In genomic region chr3:12659316-12660015, GRCh38 we compare ENCODE assay signal across 11 cellular contexts. TPM values are rescaled to one million over a fixed set of nuclear protein-coding genes. Genes with fewer than 3 reads are reported as not detected.
A peak's percentile ranks its signal among the peaks of the same experiment; 100 is the strongest.
DNase-seq lines count a peak whose midpoint lies in the region; ATAC-seq and TF ChIP-seq lines count a peak whose summit lies in the region.
"Had no signal": no experiment of that assay in that cellular context is flagged by ENCODE, and none has a peak within 500 bp of the region (broad histone marks: within the 10 kb centered on the region; RNA-seq: fewer than 3 reads in every experiment).

No MANE protein-coding gene starts in this region.

- peaks cover 15% of the 10 kb centered on the region for H3K36me3 Mint-ChIP-seq in activated naive CD8-positive, alpha-beta T cell treated with anti-CD3 and anti-CD28 coated beads, Interleukin-2, amount 50 U/mL, for 24 hours (ENCODE audit: low read depth)
- H3K36me3 Mint-ChIP-seq in mesothelial cell of epicardium: peaks cover 2% of the 10 kb centered on the region

- H3K36me3 ChIP-seq in heart left ventricle (no peaks in the 10 kb centered on the region), transverse colon (no peaks in the 10 kb centered on the region)
- H3K36me3 ChIP-seq: BE2C had no signal

- TF ChIP-seq CTCF in heart left ventricle (IDR thresholded peaks at IDR 0.05) (no peak), mesothelial cell of epicardium (IDR thresholded peaks at IDR 0.05; ENCODE audit: unreplicated experiment) (no peak), transverse colon (IDR thresholded peaks at IDR 0.05) (no peak)

- H3K27me3 ChIP-seq in heart left ventricle: no peaks in the 10 kb centered on the region
- no peaks in the 10 kb centered on the region for H3K27me3 ChIP-seq in transverse colon
- H3K27me3 ChIP-seq: BE2C had no signal

- whole genome bisulfite sequencing in heart left ventricle, 4 donors: 58 to 73% (median 71%) methylated on average over 3 of the region's 3 CpGs
- 78% methylated on average over 1 to 3 of the region's 3 CpGs for WGBS in transverse colon (ENCODE audit: low coverage in 1 of 2), 2 donors

- ATAC-seq in heart left ventricle (no peak), GM21717 (IDR thresholded peaks at IDR 0.05; ENCODE audit: unreplicated experiment) (no peak)
- ATAC-seq in activated naive CD8-positive, alpha-beta T cell treated with anti-CD3 and anti-CD28 coated beads, Interleukin-2, amount 50 U/mL, for 24 hours: no peak

- H3K9me3 ChIP-seq in heart left ventricle (no peaks in the 10 kb centered on the region), transverse colon (no peaks in the 10 kb centered on the region)
- H3K9me3 ChIP-seq: BE2C had no signal

- peak overlapping the region in 11 of 12 donors; percentile 33 to 100 (median 68) for H3K27ac ChIP-seq in heart left ventricle
- peak overlapping the region; percentile 4 to 44 (median 28) for H3K27ac ChIP-seq in transverse colon

- H3K4me1 ChIP-seq in heart left ventricle (peaks cover 0 to 82% (median 62%) of the 10 kb centered on the region in 12 donors), transverse colon (peaks cover 20 to 56% (median 42%) of the 10 kb centered on the region in 4 donors)
- H3K4me1 ChIP-seq: BE2C had no signal

- DNase-seq in heart left ventricle (no peak), cardiac septum (ENCODE audit: low spot score) (no peak), mesothelial cell of epicardium (ENCODE audit: low spot score in 2 of 2, unreplicated experiment in 2 of 2) (no peak), transverse colon (no peak), T-helper 9 cell (no peak)
- no peak for DNase-seq in activated naive CD8-positive, alpha-beta T cell treated with anti-CD3 and anti-CD28 coated beads, Interleukin-2, amount 50 U/mL, for 24 hours
- no peak for DNase-seq in stimulated activated CD4-positive, alpha-beta T cell treated with anti-CD3 and anti-CD28 coated beads, Interleukin-1b, Interleukin-23, amount 100 ng/mL, for 48 hours
- DNase-seq: activated gamma-delta T cell, BE2C, NCI-H774 had no signal

- peaks cover 67% of the 10 kb centered on the region for H3K4me1 Mint-ChIP-seq in activated naive CD8-positive, alpha-beta T cell treated with anti-CD3 and anti-CD28 coated beads, Interleukin-2, amount 50 U/mL, for 24 hours
- peaks cover 34% of the 10 kb centered on the region for H3K4me1 Mint-ChIP-seq in mesothelial cell of epicardium

- H3K9me3 Mint-ChIP-seq in activated naive CD8-positive, alpha-beta T cell treated with anti-CD3 and anti-CD28 coated beads, Interleukin-2, amount 50 U/mL, for 24 hours: no peaks in the 10 kb centered on the region
- no peaks in the 10 kb centered on the region for H3K9me3 Mint-ChIP-seq in mesothelial cell of epicardium

- intact Hi-C loops in heart left ventricle (cut with DNase I) (loop anchor here in 7 of 10 donors (2.0 to 10.0 kb wide), 10 partner anchors 31 to 305 kb away; partner anchors contain the start of genes MKRN2 (in 4 of the 7), CAND2 (in 1 of the 7) and TSEN2 (in 1 of the 7)), cardiac septum (cut with DNase I) (loop anchor here (5.0 to 10.0 kb wide), 3 partner anchors 32 to 177 kb away; partner anchors contain the start of gene TSEN2), transverse colon (cut with DNase I; ENCODE audit: low total_unique reads) (no loop called here)

- no peaks in the 10 kb centered on the region for H3K27me3 Mint-ChIP-seq in activated naive CD8-positive, alpha-beta T cell treated with anti-CD3 and anti-CD28 coated beads, Interleukin-2, amount 50 U/mL, for 24 hours
- H3K27me3 Mint-ChIP-seq in mesothelial cell of epicardium (ENCODE audit: low read depth): no peaks in the 10 kb centered on the region

- in situ Hi-C loops in transverse colon (cut with MboI; ENCODE audit: low pct_ligation_motif_present in 1 of 4, low pct_unique_long_range_greater_than_20kb in 1 of 4, low sequenced_read_pairs in 3 of 4): no loop called here

- peak overlapping the region; percentile 35 for H3K4me3 Mint-ChIP-seq in activated naive CD8-positive, alpha-beta T cell treated with anti-CD3 and anti-CD28 coated beads, Interleukin-2, amount 50 U/mL, for 24 hours
- no peak overlapping the region for H3K4me3 Mint-ChIP-seq in mesothelial cell of epicardium

- H3K4me3 ChIP-seq in heart left ventricle (no peak overlapping the region), transverse colon (no peak overlapping the region)

- no peak for TF ChIP-seq EP300 in transverse colon (IDR thresholded peaks at IDR 0.05; ENCODE audit: low read depth)

- peak overlapping the region; percentile 78 for H3K27ac Mint-ChIP-seq in activated naive CD8-positive, alpha-beta T cell treated with anti-CD3 and anti-CD28 coated beads, Interleukin-2, amount 50 U/mL, for 24 hours
- peak overlapping the region; percentile 96 for H3K27ac Mint-ChIP-seq in mesothelial cell of epicardium

- TF ChIP-seq POLR2A in heart left ventricle (IDR thresholded peaks at IDR 0.05) (no peak), transverse colon (IDR thresholded peaks at IDR 0.05) (no peak)

RNA-seq across cellular contexts. Expression of gene RAF1, which starts 4.5 kb away (rescaled TPM):
- total RNA-seq in heart left ventricle: 100 to 1,000 TPM in 8 of 9 donors, 10 to 100 TPM in 1; 99.2 to 197 (median 135) TPM
- polyA plus RNA-seq in heart left ventricle: 100 to 1,000 TPM in 1 of 2 donors, 10 to 100 TPM in 1; 62.7 to 159 TPM
- total RNA-seq in cardiac septum: 118 TPM
- total RNA-seq in mesothelial cell of epicardium: 108 to 116 TPM (median 111 TPM) in 3 replicates
- total RNA-seq in transverse colon: 100 to 1,000 TPM in 3 of 4 donors, 10 to 100 TPM in 1; 98.4 to 283 (median 132) TPM
